8 cellular contexts compared by ENCODE assay signal in genomic region chr22:39152511-39153219, GRCh38. TPM values are rescaled to one million over a fixed set of nuclear protein-coding genes. Genes with fewer than 3 reads are reported as not detected.
DNase-seq lines count a peak whose midpoint lies in the region; ATAC-seq, FAIRE-seq and TF ChIP-seq lines count a peak whose summit lies in the region.

TSS of gene CBX7 (minus strand) at chr22:39152680. CDS start at chr22:39152444, 236 bp downstream.

- intact Hi-C loops in natural killer cell (cut with micrococcal nuclease), result loop anchor here (1.0 to 5.0 kb wide), 3 partner anchors 8 to 280 kb away; partner anchors contain the start of gene CBX6

- TF ChIP-seq CTCF in D721Med (IDR thresholded peaks at IDR 0.05; ENCODE audit: insufficient read depth, missing control alignments) (no peak), fibroblast of mammary gland (conservative IDR thresholded peaks at IDR 0.05; ENCODE audit: control insufficient read depth, insufficient read depth, low read depth, low read length) (no peak), natural killer cell (IDR thresholded peaks at IDR 0.05) (no peak)

- no peak within 1 kb of the TSS for H3K27ac ChIP-seq in HUES6 (ENCODE audit: low read depth, low read length)

- ATAC-seq in GM21423 (IDR thresholded peaks at IDR 0.05; ENCODE audit: unreplicated experiment) (peak; percentile 73), natural killer cell (peak; percentile 88 to 95 (median 88))
- peak; percentile 81 for ATAC-seq in stimulated activated naive CD8-positive, alpha-beta T cell treated with anti-CD3 and anti-CD28 coated beads, Interleukin-15, Interleukin-2, amounts not matched to agents 100 U/mL and 50 U/mL, for 24 hours

- H3K4me1 Mint-ChIP-seq in natural killer cell, result peaks cover 15 to 32% of the 10 kb centered on the region in 2 donors

- no peak for FAIRE-seq in D721Med (lab: Jason Lieb, UNC)

- no peaks in the 10 kb centered on the region for H3K36me3 Mint-ChIP-seq in natural killer cell

- H3K4me3 Mint-ChIP-seq in natural killer cell, result peak within 1 kb of the TSS; percentile 87

- H3K9ac ChIP-seq in HUES6 (ENCODE audit: low read length), result peak within 1 kb of the TSS; percentile 72

- no peaks in the 10 kb centered on the region for H3K27me3 Mint-ChIP-seq in natural killer cell (ENCODE audit: low read depth in 2 of 2)

- DNase-seq in D721Med (ENCODE audit: insufficient read length, low spot score) (peak; percentile 71), RKO (ENCODE audit: low spot score) (peak; percentile 87), fibroblast of mammary gland (ENCODE audit: low read depth) (peak; percentile 68), natural killer cell (peak; percentile 89)
- DNase-seq in activated T-helper 1 cell treated with anti-CD3 and anti-CD28 coated beads, Interleukin-2, amount 50 U/mL, for 16 hours (ENCODE audit: low read depth in 1 of 2, low spot score in 1 of 2), result peak; percentile 82 to 96
- peak; percentile 90 for DNase-seq in stimulated activated naive CD8-positive, alpha-beta T cell treated with anti-CD3 and anti-CD28 coated beads, Interleukin-15, Interleukin-2, amounts not matched to agents 100 U/mL and 50 U/mL, for 24 hours

- H3K36me3 ChIP-seq in HUES6 (ENCODE audit: control insufficient read depth, insufficient read depth, low read length), result no peaks in the 10 kb centered on the region

- H3K4me1 ChIP-seq in HUES6 (ENCODE audit: control insufficient read depth, insufficient read depth, low read length), result peaks cover 16% of the 10 kb centered on the region

- H3K9me3 ChIP-seq in HUES6 (ENCODE audit: control insufficient read depth, insufficient read depth, low read depth, low read length), result no peaks in the 10 kb centered on the region

- peaks cover 35% of the 10 kb centered on the region for H3K27me3 ChIP-seq in HUES6 (ENCODE audit: control insufficient read depth, insufficient read depth, low read length)

- no peaks in the 10 kb centered on the region for H3K9me3 Mint-ChIP-seq in natural killer cell

- H3K4me3 ChIP-seq in HUES6 (ENCODE audit: low read depth, low read length) (peak within 1 kb of the TSS; percentile 73), fibroblast of mammary gland (ENCODE audit: control insufficient read depth, low read depth, low read length) (peak within 1 kb of the TSS; percentile 47)

- peak within 1 kb of the TSS; percentile 84 to 98 for H3K27ac Mint-ChIP-seq in natural killer cell

RNA-seq across cellular contexts. Expression of gene CBX7, which starts in this region (rescaled TPM):
- 10 to 100 TPM; 49.6 to 52.9 (median 50.0) TPM for total RNA-seq in natural killer cell
